In the genomic region with DNA sequence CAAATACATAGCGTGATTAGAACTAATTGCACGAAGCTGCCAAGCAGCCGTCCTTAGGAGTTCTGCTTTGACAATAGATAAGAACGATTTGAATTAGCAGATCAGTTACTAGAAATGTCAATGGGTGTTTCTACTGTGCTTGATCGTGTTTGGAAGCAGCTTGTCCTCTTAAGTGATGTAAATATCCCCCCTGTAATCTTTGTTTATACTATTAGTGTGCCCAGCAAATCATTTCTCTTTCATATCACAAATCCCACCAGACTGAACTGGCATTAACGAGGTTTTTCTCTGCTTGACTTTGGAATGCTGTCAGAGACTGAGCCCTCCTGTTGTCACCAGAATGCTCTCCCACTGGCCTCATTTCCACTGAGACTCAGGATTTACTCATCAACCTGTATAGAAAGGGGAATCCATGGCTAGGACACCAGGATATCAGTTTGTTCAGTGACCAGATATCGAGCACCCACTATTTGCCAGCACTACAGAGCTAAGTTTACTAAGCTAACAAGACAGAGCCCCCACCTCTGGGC, we compare ENCODE assay signal across 1 cellular context.
TF ChIP-seq lines count a peak whose summit lies in the region.

No MANE protein-coding gene starts in this region.

TF ChIP-seq in GM23338, 12 proteins besides CTCF, POLR2A, EP300 and RAD21 (continued from another document):
- TF ChIP-seq, protein P1, sequence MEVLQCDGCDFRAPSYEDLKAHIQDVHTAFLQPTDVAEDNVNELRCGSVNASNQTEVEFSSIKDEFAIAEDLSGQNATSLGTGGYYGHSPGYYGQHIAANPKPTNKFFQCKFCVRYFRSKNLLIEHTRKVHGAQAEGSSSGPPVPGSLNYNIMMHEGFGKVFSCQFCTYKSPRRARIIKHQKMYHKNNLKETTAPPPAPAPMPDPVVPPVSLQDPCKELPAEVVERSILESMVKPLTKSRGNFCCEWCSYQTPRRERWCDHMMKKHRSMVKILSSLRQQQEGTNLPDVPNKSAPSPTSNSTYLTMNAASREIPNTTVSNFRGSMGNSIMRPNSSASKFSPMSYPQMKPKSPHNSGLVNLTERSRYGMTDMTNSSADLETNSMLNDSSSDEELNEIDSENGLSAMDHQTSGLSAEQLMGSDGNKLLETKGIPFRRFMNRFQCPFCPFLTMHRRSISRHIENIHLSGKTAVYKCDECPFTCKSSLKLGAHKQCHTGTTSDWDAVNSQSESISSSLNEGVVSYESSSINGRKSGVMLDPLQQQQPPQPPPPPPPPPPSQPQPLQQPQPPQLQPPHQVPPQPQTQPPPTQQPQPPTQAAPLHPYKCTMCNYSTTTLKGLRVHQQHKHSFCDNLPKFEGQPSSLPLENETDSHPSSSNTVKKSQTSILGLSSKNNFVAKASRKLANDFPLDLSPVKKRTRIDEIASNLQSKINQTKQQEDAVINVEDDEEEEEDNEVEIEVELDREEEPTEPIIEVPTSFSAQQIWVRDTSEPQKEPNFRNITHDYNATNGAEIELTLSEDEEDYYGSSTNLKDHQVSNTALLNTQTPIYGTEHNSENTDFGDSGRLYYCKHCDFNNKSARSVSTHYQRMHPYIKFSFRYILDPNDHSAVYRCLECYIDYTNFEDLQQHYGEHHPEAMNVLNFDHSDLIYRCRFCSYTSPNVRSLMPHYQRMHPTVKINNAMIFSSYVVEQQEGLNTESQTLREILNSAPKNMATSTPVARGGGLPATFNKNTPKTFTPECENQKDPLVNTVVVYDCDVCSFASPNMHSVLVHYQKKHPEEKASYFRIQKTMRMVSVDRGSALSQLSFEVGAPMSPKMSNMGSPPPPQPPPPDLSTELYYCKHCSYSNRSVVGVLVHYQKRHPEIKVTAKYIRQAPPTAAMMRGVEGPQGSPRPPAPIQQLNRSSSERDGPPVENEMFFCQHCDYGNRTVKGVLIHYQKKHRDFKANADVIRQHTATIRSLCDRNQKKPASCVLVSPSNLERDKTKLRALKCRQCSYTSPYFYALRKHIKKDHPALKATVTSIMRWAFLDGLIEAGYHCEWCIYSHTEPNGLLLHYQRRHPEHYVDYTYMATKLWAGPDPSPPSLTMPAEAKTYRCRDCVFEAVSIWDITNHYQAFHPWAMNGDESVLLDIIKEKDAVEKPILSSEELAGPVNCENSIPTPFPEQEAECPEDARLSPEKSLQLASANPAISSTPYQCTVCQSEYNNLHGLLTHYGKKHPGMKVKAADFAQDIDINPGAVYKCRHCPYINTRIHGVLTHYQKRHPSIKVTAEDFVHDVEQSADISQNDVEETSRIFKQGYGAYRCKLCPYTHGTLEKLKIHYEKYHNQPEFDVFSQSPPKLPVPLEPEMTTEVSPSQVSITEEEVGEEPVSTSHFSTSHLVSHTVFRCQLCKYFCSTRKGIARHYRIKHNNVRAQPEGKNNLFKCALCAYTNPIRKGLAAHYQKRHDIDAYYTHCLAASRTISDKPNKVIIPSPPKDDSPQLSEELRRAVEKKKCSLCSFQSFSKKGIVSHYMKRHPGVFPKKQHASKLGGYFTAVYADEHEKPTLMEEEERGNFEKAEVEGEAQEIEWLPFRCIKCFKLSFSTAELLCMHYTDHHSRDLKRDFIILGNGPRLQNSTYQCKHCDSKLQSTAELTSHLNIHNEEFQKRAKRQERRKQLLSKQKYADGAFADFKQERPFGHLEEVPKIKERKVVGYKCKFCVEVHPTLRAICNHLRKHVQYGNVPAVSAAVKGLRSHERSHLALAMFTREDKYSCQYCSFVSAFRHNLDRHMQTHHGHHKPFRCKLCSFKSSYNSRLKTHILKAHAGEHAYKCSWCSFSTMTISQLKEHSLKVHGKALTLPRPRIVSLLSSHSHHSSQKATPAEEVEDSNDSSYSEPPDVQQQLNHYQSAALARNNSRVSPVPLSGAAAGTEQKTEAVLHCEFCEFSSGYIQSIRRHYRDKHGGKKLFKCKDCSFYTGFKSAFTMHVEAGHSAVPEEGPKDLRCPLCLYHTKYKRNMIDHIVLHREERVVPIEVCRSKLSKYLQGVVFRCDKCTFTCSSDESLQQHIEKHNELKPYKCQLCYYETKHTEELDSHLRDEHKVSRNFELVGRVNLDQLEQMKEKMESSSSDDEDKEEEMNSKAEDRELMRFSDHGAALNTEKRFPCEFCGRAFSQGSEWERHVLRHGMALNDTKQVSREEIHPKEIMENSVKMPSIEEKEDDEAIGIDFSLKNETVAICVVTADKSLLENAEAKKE (CRISPR knock-in tag; IDR thresholded peaks at IDR 0.05): no peak
TF ChIP-seq in GM23338: peak in this region for 0.
